1 cellular context compared by ENCODE assay signal in genomic region chr12:47867496-47867941, GRCh38.
TF ChIP-seq lines count a peak whose summit lies in the region.

No MANE protein-coding gene starts in this region.

TF ChIP-seq in IMR-90, 13 proteins besides CTCF, POLR2A, EP300 and RAD21 (continued from another document):
- TF ChIP-seq CHD1 (IDR thresholded peaks at IDR 0.05; ENCODE audit: low read depth, low read length), result no peak
- TF ChIP-seq ELK1 (IDR thresholded peaks at IDR 0.05; ENCODE audit: borderline replicate concordance, low read depth, low read length), result no peak
- TF ChIP-seq USF2 (IDR thresholded peaks at IDR 0.05; ENCODE audit: low read depth, low read length), result no peak
- TF ChIP-seq CEBPB (IDR thresholded peaks at IDR 0.05; ENCODE audit: low read depth, low read length), result no peak
- TF ChIP-seq NFE2L2 (IDR thresholded peaks at IDR 0.05; ENCODE audit: low read depth, low read length), result peak; percentile 34; the same call in 1 of the 2 replicates
- TF ChIP-seq RCOR1 (IDR thresholded peaks at IDR 0.05; ENCODE audit: insufficient replicate concordance, low read length), result peak; percentile 30
- TF ChIP-seq MAZ (IDR thresholded peaks at IDR 0.05; ENCODE audit: borderline replicate concordance, low read depth, low read length), result no peak
- peak; percentile 53; the same call in 1 of the 2 replicates for TF ChIP-seq BHLHE40 (IDR thresholded peaks at IDR 0.05; ENCODE audit: low read depth, low read length)
- peak; percentile 90 for TF ChIP-seq FOS (IDR thresholded peaks at IDR 0.05; ENCODE audit: low read depth, low read length)
TF ChIP-seq in IMR-90: peak in this region for 4.
